18 cellular contexts compared by ENCODE assay signal in genomic region chr10:110680473-110681020, GRCh38. TPM values are rescaled to one million over a fixed set of nuclear protein-coding genes. Genes with fewer than 3 reads are reported as not detected.
DNase-seq lines count a peak whose midpoint lies in the region; ATAC-seq, FAIRE-seq and TF ChIP-seq lines count a peak whose summit lies in the region.
"Had no signal": no experiment of that assay in that cellular context is flagged by ENCODE, and none has a peak within 500 bp of the region (broad histone marks: within the 10 kb centered on the region; RNA-seq: fewer than 3 reads in every experiment).

No MANE protein-coding gene starts in this region.

- no peaks in the 10 kb centered on the region for H4K20me1 ChIP-seq in mammary epithelial cell (ENCODE audit: insufficient read depth, low read length)

- CTCF ChIA-PET in mammary epithelial cell (lab: Charles Lee; ENCODE audit: low non-redundant PET) = no interaction called here

- H3K36me3 Mint-ChIP-seq in mesothelial cell of epicardium = no peaks in the 10 kb centered on the region
- H3K36me3 Mint-ChIP-seq: CD4-positive, alpha-beta memory T cell; T-cell had no signal

- TF ChIP-seq POLR2A in GM12891 (IDR thresholded peaks at IDR 0.05; ENCODE audit: low read depth, low read length) = no peak
- no peak for TF ChIP-seq POLR2A in spleen (IDR thresholded peaks at IDR 0.05)

- DNase-seq in GM12891 (ENCODE audit: insufficient read length, low spot score) (no peak), M059J (ENCODE audit: low read depth) (peak; percentile 34), mammary epithelial cell (peak; percentile 36), mesothelial cell of epicardium (ENCODE audit: low spot score in 2 of 2, unreplicated experiment in 2 of 2) (no peak), WERI-Rb-1 (no peak), spleen (no peak), posterior vena cava (ENCODE audit: low spot score) (no peak)
- DNase-seq: DMS79, foreskin melanocyte, lower lobe of right lung had no signal

- H3K4me1 ChIP-seq in mammary epithelial cell (ENCODE audit: insufficient read depth, low read length) (peaks cover 8% of the 10 kb centered on the region), spleen (peaks cover 0 to 8% (median 0%) of the 10 kb centered on the region in 6 donors)
- H3K4me1 ChIP-seq: lower lobe of right lung had no signal

- FAIRE-seq in GM12891 (lab: Jason Lieb, UNC) = peak; percentile 20
- FAIRE-seq: keratinocyte had no signal

- peak overlapping the region; percentile 59 for H3K4me2 ChIP-seq in mammary epithelial cell (ENCODE audit: insufficient read depth, low read depth, low read length)
- H3K4me2 ChIP-seq: KMS-11 had no signal

- H3K4me3 ChIP-seq in mammary epithelial cell (replicated peaks in 1 of 3; ENCODE audit: insufficient read depth in 1 of 3, low read depth in 2 of 3, low read length in 3 of 3) (no peak overlapping the region), WERI-Rb-1 (ENCODE audit: low read depth, low read length) (no peak overlapping the region), spleen (no peak overlapping the region)
- H3K4me3 ChIP-seq: ascending aorta, lower lobe of right lung had no signal

- in situ Hi-C loops in mammary epithelial cell (cut with MboI; ENCODE audit: low sequenced_read_pairs in 2 of 2) = no loop called here

- no peaks in the 10 kb centered on the region for H3K27me3 ChIP-seq in mammary epithelial cell (ENCODE audit: insufficient read depth, low read length)
- no peaks in the 10 kb centered on the region for H3K27me3 ChIP-seq in WERI-Rb-1 (ENCODE audit: insufficient read depth, low read depth, severe bottlenecking)
- no peaks in the 10 kb centered on the region for H3K27me3 ChIP-seq in spleen (replicated peaks in 1 of 7)
- H3K27me3 ChIP-seq: ascending aorta, neutrophil had no signal

- intact Hi-C loops in mammary epithelial cell (cut with micrococcal nuclease) = loop anchor here (1.0 kb wide), 1 partner anchor 70 kb away; no protein-coding TSS in a partner anchor
- intact Hi-C loops in spleen (cut with DNase I; ENCODE audit: low total_unique reads) = no loop called here
- intact Hi-C loops in posterior vena cava (cut with DNase I) = loop anchor here in 1 of 2 donors (10.0 kb wide), 1 partner anchor 66 kb away; no protein-coding TSS in a partner anchor

- TF ChIP-seq CTCF in mammary epithelial cell (conservative IDR thresholded peaks at IDR 0.05 in 1 of 2, IDR thresholded peaks at IDR 0.05 in 1 of 2; ENCODE audit: extremely low read depth in 1 of 2, insufficient read depth in 1 of 2, low read depth in 1 of 2, low read length in 2 of 2) (no peak), mesothelial cell of epicardium (IDR thresholded peaks at IDR 0.05; ENCODE audit: unreplicated experiment) (no peak), WERI-Rb-1 (IDR thresholded peaks at IDR 0.05; ENCODE audit: low read depth, low read length) (no peak), spleen (IDR thresholded peaks at IDR 0.05 in 8 of 11, conservative IDR thresholded peaks at IDR 0.05 in 3 of 11) (no peak)

- dilution Hi-C loops in mammary epithelial cell (cut with HindIII; ENCODE audit: low sequenced_read_pairs) = no loop called here

- H3K36me3 ChIP-seq in mammary epithelial cell (ENCODE audit: insufficient read depth, low read length) = no peaks in the 10 kb centered on the region
- no peaks in the 10 kb centered on the region for H3K36me3 ChIP-seq in WERI-Rb-1
- H3K36me3 ChIP-seq in spleen = no peaks in the 10 kb centered on the region
- H3K36me3 ChIP-seq: ascending aorta, lower lobe of right lung, neutrophil had no signal

- peaks cover 28% of the 10 kb centered on the region for H3K4me1 Mint-ChIP-seq in mesothelial cell of epicardium
- H3K4me1 Mint-ChIP-seq: CD4-positive, alpha-beta memory T cell had no signal

- H3K9me3 ChIP-seq in mammary epithelial cell (replicated peaks; ENCODE audit: insufficient read depth, low read length) (no peaks in the 10 kb centered on the region), WERI-Rb-1 (ENCODE audit: severe bottlenecking) (no peaks in the 10 kb centered on the region), spleen (no peaks in the 10 kb centered on the region)
- H3K9me3 ChIP-seq: ascending aorta, lower lobe of right lung, neutrophil had no signal

- peak overlapping the region; percentile 54 for H2AFZ ChIP-seq in mammary epithelial cell (ENCODE audit: low read depth, low read length)

- ATAC-seq in GM21381 (IDR thresholded peaks at IDR 0.05; ENCODE audit: unreplicated experiment) = no peak
- ATAC-seq: esophagus mucosa had no signal

- H3K9ac ChIP-seq in mammary epithelial cell (ENCODE audit: insufficient read depth, low read length) = no peak overlapping the region
- H3K9ac ChIP-seq: KMS-11 had no signal

- BruUV-seq in mammary epithelial cell (replicated peaks; lab: Mats Ljungman, UMichigan) = no TSS peak

- H3K27me3 Mint-ChIP-seq in mesothelial cell of epicardium (ENCODE audit: low read depth) = no peaks in the 10 kb centered on the region

- H3K27ac ChIP-seq in mammary epithelial cell (ENCODE audit: insufficient read depth, low read depth, low read length) = no peak overlapping the region
- no peak overlapping the region for H3K27ac ChIP-seq in WERI-Rb-1
- no peak overlapping the region for H3K27ac ChIP-seq in spleen
- H3K27ac ChIP-seq: ascending aorta, KMS-11, lower lobe of right lung, neutrophil had no signal

- H3K4me3 Mint-ChIP-seq in mesothelial cell of epicardium = no peak overlapping the region
- H3K4me3 Mint-ChIP-seq: CD4-positive, alpha-beta memory T cell; T-cell had no signal

- H3K9me3 Mint-ChIP-seq in mesothelial cell of epicardium = no peaks in the 10 kb centered on the region
- H3K9me3 Mint-ChIP-seq: CD4-positive, alpha-beta memory T cell; T-cell had no signal

- peak overlapping the region; percentile 53 for H3K27ac Mint-ChIP-seq in mesothelial cell of epicardium
- H3K27ac Mint-ChIP-seq: T-cell had no signal

- no peaks in the 10 kb centered on the region for H3K79me2 ChIP-seq in mammary epithelial cell (ENCODE audit: insufficient read depth, low read length)

- WGBS in mammary epithelial cell (ENCODE audit: low coverage, missing lambda C conversion rate) = 41% methylated on average over 8 of the region's 15 CpGs
- WGBS in spleen, 5 donors = 62 to 68% (median 66%) methylated on average over 13 to 15 of the region's 15 CpGs

TF ChIP-seq in GM12891, 5 proteins besides CTCF, POLR2A, EP300 and RAD21:
- TF ChIP-seq POU2F2 (IDR thresholded peaks at IDR 0.05; ENCODE audit: low read depth, low read length) = no peak
- no peak for TF ChIP-seq SPI1 (IDR thresholded peaks at IDR 0.05; ENCODE audit: low read depth, low read length)
- no peak for TF ChIP-seq PAX5 (IDR thresholded peaks at IDR 0.05; ENCODE audit: insufficient read depth, low read length, severe bottlenecking)
- no peak for TF ChIP-seq TAF1 (IDR thresholded peaks at IDR 0.05; ENCODE audit: low read depth, low read length)
- no peak for TF ChIP-seq POLR2AphosphoS5 (IDR thresholded peaks at IDR 0.05; ENCODE audit: low read depth, low read length)

RNA-seq across cellular contexts. Expression of gene RBM20, which starts 36.4 kb away (rescaled TPM):
- 0.86 TPM for polyA plus RNA-seq in GM12891 (2012; ENCODE audit: low read depth, missing spikeins)
- 0.02 and 1.8 TPM in 2 replicates for total RNA-seq in M059J (2014; rRNA removed; shearing (Covaris generic))
- total RNA-seq in mammary epithelial cell = under 1 TPM; 0.07 to 0.17 TPM
- not detected for polyA plus RNA-seq in mammary epithelial cell
- polyA minus RNA-seq in mammary epithelial cell = not detected
- total RNA-seq in mesothelial cell of epicardium = 20.5 to 23.3 TPM (median 20.7 TPM) in 3 replicates
- under 1 TPM in 6 of 7 donors, not detected in 1; 0.07 to 0.72 (median 0.42) TPM for total RNA-seq in spleen
- polyA plus RNA-seq in spleen = under 1 TPM; 0.04 to 0.45 (median 0.09) TPM
- total RNA-seq in posterior vena cava = 1 to 10 TPM; 2.0 to 3.0 TPM
- total RNA-seq: CD4-positive, alpha-beta memory T cell had no signal

Comparison
In these comparisons a context has a peak if more than half of its experiments do, and no peak if none do; other contexts are left out.
1. DNase-seq: peak in M059J (single experiment) and mammary epithelial cell (single experiment); none in GM12891 (single experiment), mesothelial cell of epicardium (0 of 2), WERI-Rb-1 (single experiment), spleen (single experiment) and posterior vena cava (single experiment).